20 cellular contexts compared by ENCODE assay signal in the genomic region with DNA sequence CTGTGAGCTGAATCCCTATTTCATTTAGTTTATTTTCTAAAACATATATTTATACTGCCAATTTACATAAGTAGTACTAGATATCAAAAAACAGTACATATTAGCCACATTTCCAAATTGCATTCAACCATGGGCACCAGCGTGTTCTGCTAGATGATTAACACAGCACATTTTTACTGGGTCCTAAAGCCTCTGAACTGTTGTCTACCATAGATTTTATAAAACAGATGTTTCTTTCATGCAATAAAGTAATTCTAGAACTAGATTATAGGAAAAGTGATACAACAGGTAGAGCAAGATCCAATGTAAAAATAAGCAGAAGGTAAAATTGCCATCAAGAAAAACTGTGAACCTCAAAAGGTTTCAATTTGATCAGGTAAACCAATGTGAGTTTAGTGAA.
A peak's percentile ranks its signal among the peaks of the same experiment; 100 is the strongest.
DNase-seq lines count a peak whose midpoint lies in the region; ATAC-seq and TF ChIP-seq lines count a peak whose summit lies in the region.
"Had no signal": no experiment of that assay in that cellular context is flagged by ENCODE, and none has a peak within 500 bp of the region (broad histone marks: within the 10 kb centered on the region; RNA-seq: fewer than 3 reads in every experiment).

No MANE protein-coding gene starts in this region.

- peak; percentile 77 for ATAC-seq in left colon
- ATAC-seq: A549; CD8-positive, alpha-beta T cell; GM12878 had no signal

- intact Hi-C loops in left colon (cut with DNase I, micrococcal nuclease) (no loop called here), transverse colon (cut with DNase I; ENCODE audit: low total_unique reads) (no loop called here)

- no peak for TF ChIP-seq CTCF in transverse colon (IDR thresholded peaks at IDR 0.05)

- peak; percentile 21 for DNase-seq in NCI-H2171 treated with DMSO at 0.1 percent for 48 hours (lab: John Stamatoyannopoulos, UW)
- DNase-seq in NCI-H2171 (lab: John Stamatoyannopoulos, UW): no peak
- no peak for DNase-seq in left colon
- no peak for DNase-seq in transverse colon
- DNase-seq in stimulated activated CD4-positive, alpha-beta T cell treated with anti-CD3 and anti-CD28 coated beads, Interleukin-12 subunit alpha, Interleukin-12 subunit beta, amount 100 ng/mL, for 4 hours: no peak
- DNase-seq in NCI-H1694 (lab: John Stamatoyannopoulos, UW): no peak
- DNase-seq: CD4-positive, alpha-beta T cell; CD8-positive, alpha-beta T cell; DMS 273 treated with DMSO at 0.1 percent for 48 hours; DMS153; DMS53; DMS79; DND-41; EL; GDM1 had no signal

- H3K9me3 ChIP-seq in transverse colon: no peaks in the 10 kb centered on the region
- H3K9me3 ChIP-seq: A549 had no signal

- in situ Hi-C loops in transverse colon (cut with MboI; ENCODE audit: low pct_ligation_motif_present in 1 of 4, low pct_unique_long_range_greater_than_20kb in 1 of 4, low sequenced_read_pairs in 3 of 4): no loop called here

- WGBS in transverse colon (ENCODE audit: low coverage in 1 of 2), 2 donors: 53 to 63% methylated on average over 1 of the region's 1 CpG

- TF ChIP-seq POLR2A in transverse colon (IDR thresholded peaks at IDR 0.05): no peak

- H3K4me3 ChIP-seq in transverse colon: peak overlapping the region in 1 of 4 donors; percentile 9
- H3K4me3 ChIP-seq: A549; BLaER1 treated with 17β-estradiol and CSF1 and Interleukin-3, amounts not matched to agents 10 nM and 100 nM; GM12878 had no signal

- H3K27me3 ChIP-seq in transverse colon: no peaks in the 10 kb centered on the region
- H3K27me3 ChIP-seq: BLaER1 treated with 17β-estradiol and CSF1 and Interleukin-3, amounts not matched to agents 10 nM and 100 nM had no signal

- no peak for TF ChIP-seq EP300 in transverse colon (IDR thresholded peaks at IDR 0.05; ENCODE audit: low read depth)

- peak overlapping the region in 3 of 4 donors; percentile 23 to 46 (median 34) for H3K27ac ChIP-seq in transverse colon
- H3K27ac ChIP-seq: 22Rv1; A549; BLaER1 treated with 17β-estradiol and CSF1 and Interleukin-3, amounts not matched to agents 10 nM and 100 nM; C4-2B had no signal

- H3K4me1 ChIP-seq in transverse colon: peaks cover 0 to 39% (median 18%) of the 10 kb centered on the region in 4 donors

- H3K36me3 ChIP-seq in transverse colon: no peaks in the 10 kb centered on the region
